Comparison of ENCODE assay signal across 7 cellular contexts in the genomic region with DNA sequence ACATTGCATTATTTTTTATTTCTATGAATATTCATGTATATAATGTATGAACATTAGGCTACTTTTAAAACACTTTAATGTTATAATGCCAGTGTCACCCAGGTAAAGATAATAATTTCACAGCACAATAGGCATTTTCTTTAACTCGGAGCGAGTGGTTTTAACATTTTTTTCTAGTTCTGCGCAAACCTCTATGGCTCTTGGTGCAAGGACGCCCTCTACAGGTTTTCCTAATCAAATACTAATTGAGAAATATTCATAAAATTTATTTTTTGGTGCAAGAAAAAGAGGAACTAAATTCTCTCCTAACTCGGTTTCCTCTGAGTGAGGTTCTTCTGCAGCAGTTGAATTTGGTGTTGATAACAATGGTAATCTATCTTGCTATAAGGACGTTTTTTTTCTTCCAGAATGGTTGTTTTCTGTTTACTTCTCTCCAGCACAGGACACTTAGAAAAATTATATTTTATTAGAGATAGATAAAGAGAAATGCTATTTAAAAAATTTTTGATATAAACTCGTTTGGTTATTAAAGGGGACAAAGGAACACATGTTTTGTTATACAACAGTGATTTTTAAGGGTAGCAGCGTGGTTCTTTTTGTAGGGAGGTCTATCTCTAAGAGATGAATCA. TPM values are rescaled to one million over a fixed set of nuclear protein-coding genes. Genes with fewer than 3 reads are reported as not detected.
DNase-seq lines count a peak whose midpoint lies in the region; ATAC-seq and TF ChIP-seq lines count a peak whose summit lies in the region.

No MANE protein-coding gene starts in this region.

- peak; percentile 34 to 54 (median 48) for TF ChIP-seq CTCF in esophagus muscularis mucosa (IDR thresholded peaks at IDR 0.05)

- intact Hi-C loops in esophagus muscularis mucosa (cut with DNase I) = loop anchor here (10.0 kb wide), 1 partner anchor 229 kb away; no protein-coding TSS in a partner anchor

- H3K36me3 ChIP-seq in esophagus muscularis mucosa = no peaks in the 10 kb centered on the region

- TF ChIP-seq POLR2A in esophagus muscularis mucosa (IDR thresholded peaks at IDR 0.05; ENCODE audit: low read depth) = no peak

- TF ChIP-seq EP300 in esophagus muscularis mucosa (IDR thresholded peaks at IDR 0.05) = no peak

- WGBS in esophagus muscularis mucosa = 11% methylated on average over 8 of the region's 8 CpGs

- peaks cover 8 to 13% (median 11%) of the 10 kb centered on the region in 4 donors for H3K4me1 ChIP-seq in esophagus muscularis mucosa

- H3K9me3 ChIP-seq in esophagus muscularis mucosa = no peaks in the 10 kb centered on the region

- in situ Hi-C loops in G401 (cut with HindIII; ENCODE audit: low sequenced_read_pairs) (loop anchor here (10.0 kb wide), 1 partner anchor 229 kb away; no protein-coding TSS in a partner anchor), KBM-7 (cut with MboI; ENCODE audit: low pct_unique_long_range_greater_than_20kb, low sequenced_read_pairs) (loop anchor here (25.0 kb wide), 1 partner anchor 114 kb away; no protein-coding TSS in a partner anchor)

- DNase-seq in G401 (ENCODE audit: low spot score) (peak; percentile 29), KBM-7 (peak; percentile 84), RKO (ENCODE audit: low spot score) (peak; percentile 61), esophagus muscularis mucosa (ENCODE audit: extremely low spot score) (no peak), retina (peak; percentile 26)

- H3K4me3 ChIP-seq in esophagus muscularis mucosa = no peak overlapping the region

- H3K27ac ChIP-seq in esophagus muscularis mucosa (replicated peaks in 1 of 4) = no peak overlapping the region

- peaks cover 8 to 70% (median 19%) of the 10 kb centered on the region in 4 donors for H3K27me3 ChIP-seq in esophagus muscularis mucosa

- ATAC-seq in HG03342 (IDR thresholded peaks at IDR 0.05; ENCODE audit: unreplicated experiment) (no peak), GM18858 (IDR thresholded peaks at IDR 0.05; ENCODE audit: unreplicated experiment) (no peak)

RNA-seq across cellular contexts. Expression of a gene that starts 2.4 kb away (rescaled TPM):
- total RNA-seq in G401 (2014; rRNA removed; shearing (Covaris generic)) = 25.7 and 29.6 TPM in 2 replicates
- 1 to 10 TPM in 1 of 4 donors, under 1 TPM in 1, not detected in 2; 0.11 to 1.2 TPM for total RNA-seq in esophagus muscularis mucosa

RNA-seq across cellular contexts. Expression of a gene that starts 45.8 kb away (rescaled TPM):
- total RNA-seq in G401 (2014; rRNA removed; shearing (Covaris generic)) = 84.4 and 96.7 TPM in 2 replicates
- 10 to 100 TPM; 26.6 to 39.0 (median 29.3) TPM for total RNA-seq in esophagus muscularis mucosa

Comparison
In these comparisons a context has a peak if more than half of its experiments do, and no peak if none do; other contexts are left out.
1. RNA of a gene that starts 2.4 kb away (total RNA-seq): 25.7 to 29.6 TPM in G401; 0.11 to 1.2 TPM in esophagus muscularis mucosa; every median in the first group is over 10 times any median in the second.